Comparison of ENCODE assay signal across 22 cellular contexts in the genomic region with DNA sequence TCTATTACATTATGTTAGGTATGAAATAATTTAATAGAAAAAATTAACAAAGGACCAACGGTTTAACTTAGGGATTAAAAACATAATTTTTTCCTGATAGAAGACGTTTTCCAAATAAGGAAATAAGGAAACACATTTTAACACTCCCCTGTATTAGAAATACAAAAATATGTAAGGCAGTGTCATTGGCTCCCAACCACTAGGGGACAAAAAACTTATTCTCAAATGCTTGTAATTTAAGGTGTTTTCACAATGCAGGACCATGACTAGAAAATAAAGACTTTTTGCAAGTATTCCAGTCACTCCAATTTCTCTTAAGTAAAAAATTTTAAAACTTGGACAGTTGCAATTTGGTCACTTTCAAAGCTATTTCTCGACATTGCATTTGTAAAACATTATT.
"Had no signal": no experiment of that assay in that cellular context is flagged by ENCODE, and none has a peak within 500 bp of the region (broad histone marks: within the 10 kb centered on the region; RNA-seq: fewer than 3 reads in every experiment).

No MANE protein-coding gene starts in this region.

- H3K9me3 Mint-ChIP-seq: activated naive CD4-positive, alpha-beta T cell treated with anti-CD3 and anti-CD28 coated beads for 36 hours; activated naive CD8-positive, alpha-beta T cell treated with anti-CD3 and anti-CD28 coated beads, Interleukin-2, amount 10 ng/mL, durations not matched to agents 7 days and 5 days; activated T-helper 1 cell treated with anti-CD3 and anti-CD28 coated beads, Interleukin-12 subunit alpha, Interleukin-12 subunit beta, Interleukin-2, Interleukin-4 antibody, amounts not matched to agents 30 ng/mL and 10 ng/mL and 1 ng/mL, durations not matched to agents 14 hours and 24 hours and 36 hours; naive thymus-derived CD4-positive, alpha-beta T cell had no signal

- H3K4me3 ChIP-seq: ascending aorta, esophagus squamous epithelium, hepatocyte, right atrium auricular region, tibial nerve had no signal

- H3K4me1 ChIP-seq: ascending aorta, esophagus squamous epithelium, parathyroid adenoma, right atrium auricular region, tibial nerve had no signal

- H3K79me2 ChIP-seq: hepatocyte, parathyroid adenoma had no signal

- H3K27ac Mint-ChIP-seq: activated CD4-positive, alpha-beta T cell treated with anti-CD3 and anti-CD28 coated beads for 36 hours; activated naive CD4-positive, alpha-beta T cell treated with anti-CD3 and anti-CD28 coated beads for 36 hours; activated naive CD8-positive, alpha-beta T cell treated with anti-CD3 and anti-CD28 coated beads, Interleukin-2, amount 10 ng/mL, durations not matched to agents 7 days and 5 days; activated T-helper 1 cell treated with anti-CD3 and anti-CD28 coated beads, Interleukin-12 subunit alpha, Interleukin-12 subunit beta, Interleukin-2, Interleukin-4 antibody, amounts not matched to agents 30 ng/mL and 10 ng/mL and 1 ng/mL, durations not matched to agents 14 hours and 24 hours and 36 hours; naive thymus-derived CD4-positive, alpha-beta T cell had no signal

- H3K27ac ChIP-seq: ascending aorta, brain microvascular endothelial cell, esophagus squamous epithelium, hepatocyte, parathyroid adenoma, right atrium auricular region, tibial nerve had no signal

- H3K27me3 Mint-ChIP-seq: activated CD4-positive, alpha-beta T cell treated with anti-CD3 and anti-CD28 coated beads for 36 hours; activated naive CD8-positive, alpha-beta T cell treated with anti-CD3 and anti-CD28 coated beads, Interleukin-2, amount 10 ng/mL, durations not matched to agents 7 days and 5 days; naive thymus-derived CD4-positive, alpha-beta T cell had no signal

- ATAC-seq: activated CD4-positive, alpha-beta T cell treated with anti-CD3 and anti-CD28 coated beads for 36 hours; left ventricle myocardium superior; naive thymus-derived CD4-positive, alpha-beta T cell had no signal

- H3K4me2 ChIP-seq: hepatocyte had no signal

- H2AFZ ChIP-seq: hepatocyte, parathyroid adenoma had no signal

- H3K4me3 Mint-ChIP-seq: activated CD4-positive, alpha-beta T cell treated with anti-CD3 and anti-CD28 coated beads for 36 hours; activated naive CD4-positive, alpha-beta T cell treated with anti-CD3 and anti-CD28 coated beads for 36 hours; activated naive CD8-positive, alpha-beta T cell treated with anti-CD3 and anti-CD28 coated beads, Interleukin-2, amount 10 ng/mL, durations not matched to agents 7 days and 5 days; activated T-helper 1 cell treated with anti-CD3 and anti-CD28 coated beads, Interleukin-12 subunit alpha, Interleukin-12 subunit beta, Interleukin-2, Interleukin-4 antibody, amounts not matched to agents 30 ng/mL and 10 ng/mL and 1 ng/mL, durations not matched to agents 14 hours and 24 hours and 36 hours; naive thymus-derived CD4-positive, alpha-beta T cell had no signal

- H3K36me3 ChIP-seq: ascending aorta, brain microvascular endothelial cell, esophagus squamous epithelium, right atrium auricular region, tibial nerve had no signal

- DNase-seq: activated CD4-positive, alpha-beta T cell treated with anti-CD3 and anti-CD28 coated beads for 36 hours; activated CD4-positive, CD25-positive, alpha-beta regulatory T cell; activated CD8-positive, alpha-beta memory T cell treated with anti-CD3 and anti-CD28 coated beads for 24 hours; activated effector memory CD4-positive, alpha-beta T cell treated with anti-CD3 and anti-CD28 coated beads, Interleukin-2, amount 50 U/mL, for 16 hours; activated naive CD4-positive, alpha-beta T cell treated with anti-CD3 and anti-CD28 coated beads for 36 hours; activated naive CD8-positive, alpha-beta T cell treated with anti-CD3 and anti-CD28 coated beads, Interleukin-2, amount 10 ng/mL, durations not matched to agents 7 days and 5 days; activated T-cell treated with anti-CD3 and anti-CD28 coated beads, Interleukin-2, amount 50 U/mL, for 1 hour; brain microvascular endothelial cell; esophagus squamous epithelium; islet precursor cell; left ventricle myocardium superior; midbrain; naive thymus-derived CD4-positive, alpha-beta T cell; nucleus accumbens; stimulated activated CD4-positive, alpha-beta T cell treated with anti-CD3 and anti-CD28 coated beads, Interleukin-15, amount 100 ng/mL, for 24 hours; stimulated activated naive CD4-positive, alpha-beta T cell treated with Interleukin-2 at 50 U/mL for 16 hours had no signal

- H3K9me3 ChIP-seq: ascending aorta, esophagus squamous epithelium, right atrium auricular region, tibial nerve had no signal

- H3K9ac ChIP-seq: parathyroid adenoma had no signal

- H3K27me3 ChIP-seq: ascending aorta, brain microvascular endothelial cell, esophagus squamous epithelium, hepatocyte, right atrium auricular region, tibial nerve had no signal

- H3K4me1 Mint-ChIP-seq: activated CD4-positive, alpha-beta T cell treated with anti-CD3 and anti-CD28 coated beads for 36 hours; activated naive CD8-positive, alpha-beta T cell treated with anti-CD3 and anti-CD28 coated beads, Interleukin-2, amount 10 ng/mL, durations not matched to agents 7 days and 5 days; naive thymus-derived CD4-positive, alpha-beta T cell had no signal
